In genomic region chr2:157307021-157307420, GRCh38 we compare ENCODE assay signal across 1 cellular context.
TF ChIP-seq lines count a peak whose summit lies in the region.

No MANE protein-coding gene starts in this region.

TF ChIP-seq in HCT116, 20 proteins besides CTCF, POLR2A, EP300 and RAD21:
- TF ChIP-seq REST (IDR thresholded peaks at IDR 0.05; ENCODE audit: low read depth), result no peak
- no peak for TF ChIP-seq JUND (IDR thresholded peaks at IDR 0.05)
- no peak for TF ChIP-seq SIN3A (IDR thresholded peaks at IDR 0.05; ENCODE audit: low read depth)
- TF ChIP-seq CBX3 (IDR thresholded peaks at IDR 0.05; ENCODE audit: low read depth), result no peak
- no peak for TF ChIP-seq MAX (IDR thresholded peaks at IDR 0.05)
- no peak for TF ChIP-seq CEBPB (IDR thresholded peaks at IDR 0.05; ENCODE audit: low read depth)
- TF ChIP-seq ZNF274 (IDR thresholded peaks at IDR 0.05; ENCODE audit: low read depth, low read length), result no peak
